Comparison of ENCODE assay signal across 13 cellular contexts in genomic region chr14:50403433-50403832, GRCh38. TPM values are rescaled to one million over a fixed set of nuclear protein-coding genes. Genes with fewer than 3 reads are reported as not detected.
A peak's percentile ranks its signal among the peaks of the same experiment; 100 is the strongest.
DNase-seq lines count a peak whose midpoint lies in the region; ATAC-seq and TF ChIP-seq lines count a peak whose summit lies in the region.
"Had no signal": no experiment of that assay in that cellular context is flagged by ENCODE, and none has a peak within 500 bp of the region (broad histone marks: within the 10 kb centered on the region; RNA-seq: fewer than 3 reads in every experiment).

No MANE protein-coding gene starts in this region.

- no peak overlapping the region for H3K4me2 ChIP-seq in PC-3 (ENCODE audit: low read length)

- H3K4me1 ChIP-seq in PC-3 (ENCODE audit: insufficient read depth, low read length) (0 out of 2 replicates have a peak, but pooled peaks cover 11% of the 10 kb centered on the region), thyroid gland (peaks cover 22 to 23% of the 10 kb centered on the region in 2 donors)
- H3K4me1 ChIP-seq: HAP-1 had no signal

- POLR2A ChIA-PET in PC-3 (lab: Charles Lee; ENCODE audit: unreplicated experiment) = no interaction called here

- H3K9me3 ChIP-seq in PC-3 (ENCODE audit: low read length) = no peaks in the 10 kb centered on the region
- no peaks in the 10 kb centered on the region for H3K9me3 ChIP-seq in thyroid gland
- H3K9me3 ChIP-seq: HAP-1, vagina had no signal

- no peak overlapping the region for H2AFZ ChIP-seq in PC-3 (ENCODE audit: low read length)

- TF ChIP-seq POLR2A in thyroid gland (IDR thresholded peaks at IDR 0.05) = no peak

- no peak overlapping the region for H3K9ac ChIP-seq in PC-3 (ENCODE audit: low read length)

- DNase-seq in AG10803 (ENCODE audit: low read depth) (peak; percentile 14), PC-3 (no peak), hepatic stellate cell (ENCODE audit: low spot score) (peak; percentile 16), thyroid gland (no peak), Kasumi-1 (lab: John Stamatoyannopoulos, UW) (no peak), midbrain (lab: John Stamatoyannopoulos, UW) (no peak), SHP77 (lab: John Stamatoyannopoulos, UW) (no peak)
- DNase-seq: activated CD4-positive, alpha-beta T cell treated with anti-CD3 and anti-CD28 coated beads, Interleukin-2, amount 50 U/mL, for 4 hours; activated effector memory CD4-positive, alpha-beta T cell treated with Interleukin-2 at 50 U/mL for 16 hours; stimulated activated CD4-positive, alpha-beta T cell treated with anti-CD3 and anti-CD28 coated beads, Interleukin-2, amount 100 ng/mL, for 24 hours had no signal

- H3K4me3 ChIP-seq in AG10803 (ENCODE audit: low read length) = no peak overlapping the region
- no peak overlapping the region for H3K4me3 ChIP-seq in PC-3 (ENCODE audit: low read length)
- no peak overlapping the region for H3K4me3 ChIP-seq in thyroid gland (replicated peaks in 1 of 3)
- H3K4me3 ChIP-seq: HAP-1, vagina had no signal

- H3F3A ChIP-seq in PC-3 (ENCODE audit: low read length, unreplicated experiment) = no peaks in the 10 kb centered on the region

- H3K79me2 ChIP-seq in PC-3 (ENCODE audit: low read length) = no peaks in the 10 kb centered on the region

- H3K27ac ChIP-seq in PC-3 (ENCODE audit: low read length) (no peak overlapping the region), thyroid gland (peak overlapping the region in 1 of 3 donors; percentile 21)
- H3K27ac ChIP-seq: vagina had no signal

- H3K36me3 ChIP-seq in PC-3 (ENCODE audit: low read depth, low read length) (no peaks in the 10 kb centered on the region), thyroid gland (no peaks in the 10 kb centered on the region)
- H3K36me3 ChIP-seq: HAP-1, vagina had no signal

- H4K20me1 ChIP-seq in PC-3 (ENCODE audit: low read length) = no peaks in the 10 kb centered on the region

- no peaks in the 10 kb centered on the region for H3K9me2 ChIP-seq in PC-3 (replicated peaks; ENCODE audit: low read length)

- TF ChIP-seq CTCF in AG10803 (conservative IDR thresholded peaks at IDR 0.05; ENCODE audit: low read length) (no peak), PC-3 (conservative IDR thresholded peaks at IDR 0.05; ENCODE audit: low read depth, low read length) (no peak), thyroid gland (IDR thresholded peaks at IDR 0.05) (no peak)

- CTCF ChIA-PET in PC-3 (lab: Charles Lee) = no interaction called here

- no TSS peak for BruUV-seq in PC-3 (replicated peaks; lab: Mats Ljungman, UMichigan)

- intact Hi-C loops in PC-3 (cut with micrococcal nuclease) = no loop called here
- intact Hi-C loops in thyroid gland (cut with DNase I) = no loop called here

- ATAC-seq in HG03354 (IDR thresholded peaks at IDR 0.05; ENCODE audit: poor library complexity, severe bottlenecking, unreplicated experiment) = peak; percentile 58
- ATAC-seq in PC-3 = peak; percentile 42; the same call in 1 of the 2 replicates

- H3K27me3 ChIP-seq in PC-3 (ENCODE audit: low read length) = no peaks in the 10 kb centered on the region
- no peaks in the 10 kb centered on the region for H3K27me3 ChIP-seq in thyroid gland
- H3K27me3 ChIP-seq: vagina had no signal

RNA-seq across cellular contexts. Expression of gene CDKL1, which starts 6.8 kb away (rescaled TPM):
- 7.1 and 14.4 TPM in 2 replicates for total RNA-seq in PC-3 (2014; rRNA removed)
- 10 to 100 TPM; 18.6 to 37.9 (median 35.5) TPM for total RNA-seq in thyroid gland

Comparison
In these comparisons a context has a peak if more than half of its experiments do, and no peak if none do; other contexts are left out.
1. DNase-seq: peak in AG10803 (single experiment) and hepatic stellate cell (single experiment); none in PC-3 (single experiment), thyroid gland (0 of 2), Kasumi-1 (0 of 2), midbrain (single experiment) and SHP77 (0 of 2).